ENCODE assay signal across 1 cellular context in the genomic region with DNA sequence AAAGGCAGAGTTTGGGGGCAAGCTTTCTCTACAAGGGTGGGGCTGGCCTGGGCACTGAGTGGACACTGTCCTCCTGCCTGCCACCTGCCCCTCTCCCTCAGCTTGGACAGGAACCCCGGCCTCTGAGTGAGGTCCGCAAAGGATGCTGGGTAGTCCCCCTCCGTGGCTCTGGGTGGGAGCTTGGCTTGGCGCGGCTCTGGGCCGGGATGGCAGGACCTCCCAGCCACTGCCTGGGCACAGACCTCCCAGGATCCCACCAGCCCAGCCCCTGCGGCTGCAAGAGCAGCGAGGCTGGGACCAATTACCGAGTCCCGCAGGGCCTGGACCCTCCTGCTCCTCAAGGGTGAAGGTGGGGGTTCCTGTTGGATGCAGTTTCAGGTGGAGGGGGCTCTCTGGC.
TF ChIP-seq lines count a peak whose summit lies in the region.

No MANE protein-coding gene starts in this region.

TF ChIP-seq in IMR-90, 13 proteins besides CTCF, POLR2A, EP300 and RAD21:
- TF ChIP-seq RFX5 (IDR thresholded peaks at IDR 0.05; ENCODE audit: low read depth, low read length) (no peak), MAFK (IDR thresholded peaks at IDR 0.05; ENCODE audit: low read depth, low read length) (no peak), FOS (IDR thresholded peaks at IDR 0.05; ENCODE audit: low read depth, low read length) (no peak), NFE2L2 (IDR thresholded peaks at IDR 0.05; ENCODE audit: low read depth, low read length) (no peak), BHLHE40 (IDR thresholded peaks at IDR 0.05; ENCODE audit: low read depth, low read length) (no peak), ELK1 (IDR thresholded peaks at IDR 0.05; ENCODE audit: borderline replicate concordance, low read depth, low read length) (no peak), CEBPB (IDR thresholded peaks at IDR 0.05; ENCODE audit: low read depth, low read length) (no peak), MAZ (IDR thresholded peaks at IDR 0.05; ENCODE audit: borderline replicate concordance, low read depth, low read length) (no peak), CHD1 (IDR thresholded peaks at IDR 0.05; ENCODE audit: low read depth, low read length) (no peak), MXI1 (IDR thresholded peaks at IDR 0.05; ENCODE audit: borderline replicate concordance, low read depth, low read length) (no peak), RCOR1 (IDR thresholded peaks at IDR 0.05; ENCODE audit: insufficient replicate concordance, low read length) (no peak), SMC3 (IDR thresholded peaks at IDR 0.05; ENCODE audit: low read depth, low read length) (no peak)
- TF ChIP-seq, protein P1, sequence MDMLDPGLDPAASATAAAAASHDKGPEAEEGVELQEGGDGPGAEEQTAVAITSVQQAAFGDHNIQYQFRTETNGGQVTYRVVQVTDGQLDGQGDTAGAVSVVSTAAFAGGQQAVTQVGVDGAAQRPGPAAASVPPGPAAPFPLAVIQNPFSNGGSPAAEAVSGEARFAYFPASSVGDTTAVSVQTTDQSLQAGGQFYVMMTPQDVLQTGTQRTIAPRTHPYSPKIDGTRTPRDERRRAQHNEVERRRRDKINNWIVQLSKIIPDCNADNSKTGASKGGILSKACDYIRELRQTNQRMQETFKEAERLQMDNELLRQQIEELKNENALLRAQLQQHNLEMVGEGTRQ (IDR thresholded peaks at IDR 0.05; ENCODE audit: low read depth, low read length), result no peak
